In genomic region chr1:200708769-200709168, GRCh38 we compare ENCODE assay signal across 21 cellular contexts. TPM values are rescaled to one million over a fixed set of nuclear protein-coding genes. Genes with fewer than 3 reads are reported as not detected.
A peak's percentile ranks its signal among the peaks of the same experiment; 100 is the strongest.
DNase-seq lines count a peak whose midpoint lies in the region; ATAC-seq and TF ChIP-seq lines count a peak whose summit lies in the region.
"Had no signal": no experiment of that assay in that cellular context is flagged by ENCODE, and none has a peak within 500 bp of the region (broad histone marks: within the 10 kb centered on the region; RNA-seq: fewer than 3 reads in every experiment).

No MANE protein-coding gene starts in this region.

- H3K4ac ChIP-seq in IMR-90 (ENCODE audit: low read depth, low read length): no peak overlapping the region

- in situ Hi-C loops in IMR-90 (cut with MboI; ENCODE audit: low sequenced_read_pairs): no loop called here

- H4K91ac ChIP-seq in IMR-90 (ENCODE audit: insufficient read depth, low read depth, low read length): no peak overlapping the region

- H4K20me1 ChIP-seq in IMR-90 (ENCODE audit: insufficient read depth, low read length) (no peaks in the 10 kb centered on the region), GM23338 (replicated peaks; ENCODE audit: insufficient read depth) (no peaks in the 10 kb centered on the region)

- intact Hi-C loops in IMR-90 (cut with micrococcal nuclease): no loop called here

- no peak overlapping the region for H3K23ac ChIP-seq in IMR-90 (ENCODE audit: low read depth, low read length)

- no peaks in the 10 kb centered on the region for H3K36me3 Mint-ChIP-seq in activated T-helper 17 cell treated with anti-CD3 and anti-CD28 coated beads, Interleukin-2, amount 50 U/mL, for 72 hours (ENCODE audit: low read depth)
- no peaks in the 10 kb centered on the region for H3K36me3 Mint-ChIP-seq in GM23338 (ENCODE audit: low read depth)
- H3K36me3 Mint-ChIP-seq: CD4-positive, CD25-positive, alpha-beta regulatory T cell; natural killer cell; stimulated activated memory B cell treated with anti-CD40 and anti-IgM and Interleukin-4, amounts not matched to agents 10 μg/mL and 1 μg/mL and 100 μg/mL, for 72 hours had no signal

- no peak overlapping the region for H3K4me2 ChIP-seq in IMR-90 (ENCODE audit: low read depth, low read length)
- no peak overlapping the region for H3K4me2 ChIP-seq in GM23338

- ATAC-seq in IMR-90 (ENCODE audit: low read depth) (peak; percentile 83), GM23338 (no peak), HG03432 (IDR thresholded peaks at IDR 0.05; ENCODE audit: unreplicated experiment) (no peak)
- peak; percentile 24 for ATAC-seq in activated T-helper 17 cell treated with anti-CD3 and anti-CD28 coated beads, Interleukin-2, amount 50 U/mL, for 72 hours (replicated peaks)
- ATAC-seq: GM12878; left colon; natural killer cell; stimulated activated memory B cell treated with anti-CD40 and anti-IgM and Interleukin-4, amounts not matched to agents 10 μg/mL and 1 μg/mL and 100 μg/mL, for 72 hours had no signal

- TF ChIP-seq RAD21 in IMR-90 (IDR thresholded peaks at IDR 0.05; ENCODE audit: low read length): no peak

- H2AFZ ChIP-seq in IMR-90 (replicated peaks; ENCODE audit: low read length, poor library complexity): no peak overlapping the region
- no peak overlapping the region for H2AFZ ChIP-seq in GM23338

- no peaks in the 10 kb centered on the region for H3K79me2 ChIP-seq in GM23338 (replicated peaks; ENCODE audit: insufficient read depth)

- H3F3A ChIP-seq in GM23338 (replicated peaks; ENCODE audit: low read depth): no peaks in the 10 kb centered on the region

- H3K9me3 Mint-ChIP-seq in activated T-helper 17 cell treated with anti-CD3 and anti-CD28 coated beads, Interleukin-2, amount 50 U/mL, for 72 hours: no peaks in the 10 kb centered on the region
- H3K9me3 Mint-ChIP-seq in GM23338: no peaks in the 10 kb centered on the region
- H3K9me3 Mint-ChIP-seq: activated CD4-positive, alpha-beta T cell treated with anti-CD3 and anti-CD28 coated beads, Interleukin-2, amount 10 ng/mL, durations not matched to agents 7 days and 5 days; natural killer cell; stimulated activated memory B cell treated with anti-CD40 and anti-IgM and Interleukin-4, amounts not matched to agents 10 μg/mL and 1 μg/mL and 100 μg/mL, for 72 hours had no signal

- TF ChIP-seq CTCF in IMR-90 (conservative IDR thresholded peaks at IDR 0.05; ENCODE audit: low read depth, low read length) (no peak), GM23338 (conservative IDR thresholded peaks at IDR 0.05; ENCODE audit: low read depth in 2 of 2) (no peak)

- H3K9ac ChIP-seq in IMR-90 (ENCODE audit: low read depth, low read length): no peak overlapping the region

- H2AK5ac ChIP-seq in IMR-90 (ENCODE audit: low read depth, low read length): no peak overlapping the region

- H3K14ac ChIP-seq in IMR-90 (replicated peaks; ENCODE audit: low read depth, low read length): no peak overlapping the region

- H3K27me3 ChIP-seq in IMR-90 (ENCODE audit: control insufficient read depth, insufficient read depth, low read length) (no peaks in the 10 kb centered on the region), GM23338 (ENCODE audit: insufficient read depth) (no peaks in the 10 kb centered on the region)
- H3K27me3 ChIP-seq: breast epithelium had no signal

- no peak overlapping the region for H3K4me3 ChIP-seq in IMR-90 (ENCODE audit: insufficient read depth, low read depth, low read length)
- no peak overlapping the region for H3K4me3 ChIP-seq in GM23338
- H3K4me3 ChIP-seq: breast epithelium, GM12878 had no signal

- H4K8ac ChIP-seq in IMR-90 (ENCODE audit: low read depth in 2 of 2, low read length in 2 of 2): no peak overlapping the region

- no peak for TF ChIP-seq POLR2A in IMR-90 (IDR thresholded peaks at IDR 0.05; ENCODE audit: low read depth, low read length)

- CTCF ChIA-PET in IMR-90 (lab: Yijun Ruan, JAX): no interaction called here

- no peak overlapping the region for H4K5ac ChIP-seq in IMR-90 (ENCODE audit: low read depth, low read length)

- no peak overlapping the region for H2BK20ac ChIP-seq in IMR-90 (ENCODE audit: low read depth, low read length)

- BruUV-seq in IMR-90 (replicated peaks; lab: Mats Ljungman, UMichigan): no TSS peak

- H2BK5ac ChIP-seq in IMR-90 (ENCODE audit: low read depth, low read length, poor library complexity, severe bottlenecking): no peak overlapping the region

- no peak overlapping the region for H3K4me3 Mint-ChIP-seq in activated T-helper 17 cell treated with anti-CD3 and anti-CD28 coated beads, Interleukin-2, amount 50 U/mL, for 72 hours
- H3K4me3 Mint-ChIP-seq in GM23338: no peak overlapping the region
- H3K4me3 Mint-ChIP-seq: activated CD4-positive, alpha-beta T cell treated with anti-CD3 and anti-CD28 coated beads, Interleukin-2, amount 10 ng/mL, durations not matched to agents 7 days and 5 days; CD4-positive, CD25-positive, alpha-beta regulatory T cell; natural killer cell; stimulated activated memory B cell treated with anti-CD40 and anti-IgM and Interleukin-4, amounts not matched to agents 10 μg/mL and 1 μg/mL and 100 μg/mL, for 72 hours had no signal

- H3K36me3 ChIP-seq in IMR-90 (ENCODE audit: control insufficient read depth, insufficient read depth, low read length): no peaks in the 10 kb centered on the region
- H3K36me3 ChIP-seq in GM23338 (ENCODE audit: insufficient read depth): no peaks in the 10 kb centered on the region
- H3K36me3 ChIP-seq: breast epithelium had no signal

- POLR2A ChIA-PET in IMR-90 (lab: Charles Lee; ENCODE audit: unreplicated experiment): interaction anchor here (0.6 kb wide), 1 partner anchor 57 kb away, joined by 8 read pairs; no protein-coding TSS in a partner anchor

- H3K9me2 ChIP-seq in GM23338 (ENCODE audit: insufficient read depth): no peaks in the 10 kb centered on the region

- H3K4me1 ChIP-seq in IMR-90 (ENCODE audit: control insufficient read depth, insufficient read depth, low read length): no peaks in the 10 kb centered on the region
- H3K4me1 ChIP-seq in GM23338 (ENCODE audit: insufficient read depth): no peaks in the 10 kb centered on the region
- H3K4me1 ChIP-seq: breast epithelium had no signal

- peak; percentile 20 for DNase-seq in AG08395 (ENCODE audit: low spot score)
- peak; percentile 60 for DNase-seq in IMR-90
- DNase-seq in iris pigment epithelial cell (ENCODE audit: low read depth): peak; percentile 49
- DNase-seq in GM23338 (ENCODE audit: low spot score): no peak
- DNase-seq in SIG-M5 treated with dmso at 0.1 percent for 504 hours (lab: John Stamatoyannopoulos, UW; ENCODE audit: unreplicated experiment): no peak
- DNase-seq in activated CD4-positive, alpha-beta T cell treated with anti-CD3 and anti-CD28 coated beads for 48 hours: no peak
- DNase-seq: activated CD4-positive, alpha-beta T cell treated with anti-CD3 and anti-CD28 coated beads, Interleukin-2, amount 10 ng/mL, durations not matched to agents 7 days and 5 days; activated CD8-positive, alpha-beta memory T cell treated with anti-CD3 and anti-CD28 coated beads, Interleukin-2, amount 50 U/mL, for 4 hours; activated effector memory CD4-positive, alpha-beta T cell treated with Interleukin-2 at 50 U/mL for 16 hours; CD4-positive, CD25-positive, alpha-beta regulatory T cell; DMS 273 treated with DMSO at 0.1 percent for 48 hours; foreskin melanocyte; left colon; natural killer cell; NCI-H1105 treated with DMSO at 0.1 percent for 48 hours; NCI-H2081 treated with DMSO at 0.1 percent for 48 hours had no signal

- H2BK120ac ChIP-seq in IMR-90 (ENCODE audit: low read depth, low read length): no peak overlapping the region

- no peak overlapping the region for H2AK9ac ChIP-seq in IMR-90 (replicated peaks; ENCODE audit: low read depth, low read length, poor library complexity)

- no peak overlapping the region for H3K27ac Mint-ChIP-seq in activated T-helper 17 cell treated with anti-CD3 and anti-CD28 coated beads, Interleukin-2, amount 50 U/mL, for 72 hours
- H3K27ac Mint-ChIP-seq in GM23338: no peak overlapping the region
- H3K27ac Mint-ChIP-seq: activated CD4-positive, alpha-beta T cell treated with anti-CD3 and anti-CD28 coated beads, Interleukin-2, amount 10 ng/mL, durations not matched to agents 7 days and 5 days; CD4-positive, CD25-positive, alpha-beta regulatory T cell; natural killer cell; stimulated activated memory B cell treated with anti-CD40 and anti-IgM and Interleukin-4, amounts not matched to agents 10 μg/mL and 1 μg/mL and 100 μg/mL, for 72 hours had no signal

- H3K9me1 ChIP-seq in IMR-90 (ENCODE audit: insufficient read depth, low read length): peaks cover 3% of the 10 kb centered on the region; the same call in 1 of the 2 replicates

- no peak overlapping the region for H2BK15ac ChIP-seq in IMR-90 (ENCODE audit: low read depth, low read length)

- no peaks in the 10 kb centered on the region for H3K4me1 Mint-ChIP-seq in activated T-helper 17 cell treated with anti-CD3 and anti-CD28 coated beads, Interleukin-2, amount 50 U/mL, for 72 hours
- H3K4me1 Mint-ChIP-seq in GM23338: no peaks in the 10 kb centered on the region
- H3K4me1 Mint-ChIP-seq: activated CD4-positive, alpha-beta T cell treated with anti-CD3 and anti-CD28 coated beads, Interleukin-2, amount 10 ng/mL, durations not matched to agents 7 days and 5 days; CD4-positive, CD25-positive, alpha-beta regulatory T cell; stimulated activated memory B cell treated with anti-CD40 and anti-IgM and Interleukin-4, amounts not matched to agents 10 μg/mL and 1 μg/mL and 100 μg/mL, for 72 hours had no signal

- dilution Hi-C loops in IMR-90 (cut with HindIII; ENCODE audit: low sequenced_read_pairs, unreplicated experiment): no loop called here

- H3K27ac ChIP-seq in IMR-90 (ENCODE audit: insufficient read depth, low read length): no peak overlapping the region
- H3K27ac ChIP-seq in GM23338 (ENCODE audit: low read depth): no peak overlapping the region
- H3K27ac ChIP-seq: breast epithelium had no signal

- no peaks in the 10 kb centered on the region for H3K9me3 ChIP-seq in IMR-90 (ENCODE audit: control insufficient read depth, insufficient read depth, low read length)
- H3K9me3 ChIP-seq: breast epithelium had no signal

- no peaks in the 10 kb centered on the region for H3K79me1 ChIP-seq in IMR-90 (ENCODE audit: low read depth in 1 of 2, low read length in 2 of 2)

- no CpG with 5 or more reads among the region's 1 CpG for WGBS in IMR-90 (ENCODE audit: extremely low coverage in 2 of 2, insufficient read length in 1 of 2), 2 experiments

- H3K56ac ChIP-seq in IMR-90 (ENCODE audit: extremely low read depth, insufficient read depth, low read length): no peak overlapping the region

- peaks cover 3% of the 10 kb centered on the region for H3K27me3 Mint-ChIP-seq in activated T-helper 17 cell treated with anti-CD3 and anti-CD28 coated beads, Interleukin-2, amount 50 U/mL, for 72 hours
- peaks cover 3% of the 10 kb centered on the region for H3K27me3 Mint-ChIP-seq in GM23338 (ENCODE audit: insufficient read depth, low read depth, poor library complexity)
- H3K27me3 Mint-ChIP-seq: activated CD4-positive, alpha-beta T cell treated with anti-CD3 and anti-CD28 coated beads, Interleukin-2, amount 10 ng/mL, durations not matched to agents 7 days and 5 days; stimulated activated memory B cell treated with anti-CD40 and anti-IgM and Interleukin-4, amounts not matched to agents 10 μg/mL and 1 μg/mL and 100 μg/mL, for 72 hours had no signal

- no peak overlapping the region for H3K18ac ChIP-seq in IMR-90 (ENCODE audit: low read depth, low read length)

RNA-seq across cellular contexts. Expression of gene CAMSAP2, which starts 29.9 kb away (rescaled TPM):
- total RNA-seq in IMR-90 (2012; rRNA removed): 29.4 and 43.0 TPM in 2 replicates
- polyA plus RNA-seq in IMR-90 (2012; rRNA removed): 6.9 and 8.3 TPM in 2 replicates
- polyA plus RNA-seq in IMR-90 (2012; cell fraction: cytosol; rRNA removed): 0.97 and 1.1 TPM in 2 replicates
- polyA plus RNA-seq in IMR-90 (2012; cell fraction: nucleus; rRNA removed; ENCODE audit: low replicate concordance): 0.85 and 10.6 TPM in 2 replicates
- total RNA-seq in activated T-helper 17 cell treated with anti-CD3 and anti-CD28 coated beads, Interleukin-2, amount 50 U/mL, for 72 hours: 1 to 10 TPM; 3.4 to 5.3 TPM
- 21.3 and 39.1 TPM in 2 replicates for total RNA-seq in GM23338 (2014; rRNA removed; shearing (Covaris generic))
- polyA plus RNA-seq in GM23338 (2016; fragmentation: Nextera tagmentation; extraction: Ambion mirVana): 8.2 and 9.1 TPM in 2 replicates

RNA-seq across cellular contexts. Expression of gene DDX59, which starts 39.1 kb away (rescaled TPM):
- total RNA-seq in IMR-90 (2012; rRNA removed): 9.1 and 11.1 TPM in 2 replicates
- 6.8 and 8.6 TPM in 2 replicates for polyA plus RNA-seq in IMR-90 (2012; rRNA removed)
- polyA plus RNA-seq in IMR-90 (2012; cell fraction: cytosol; rRNA removed): 2.1 and 3.2 TPM in 2 replicates
- 1.5 and 10.5 TPM in 2 replicates for polyA plus RNA-seq in IMR-90 (2012; cell fraction: nucleus; rRNA removed; ENCODE audit: low replicate concordance)
- 10 to 100 TPM; 23.6 to 31.9 TPM for total RNA-seq in activated T-helper 17 cell treated with anti-CD3 and anti-CD28 coated beads, Interleukin-2, amount 50 U/mL, for 72 hours
- 15.3 and 15.7 TPM in 2 replicates for total RNA-seq in GM23338 (2014; rRNA removed; shearing (Covaris generic))
- polyA plus RNA-seq in GM23338 (2016; fragmentation: Nextera tagmentation; extraction: Ambion mirVana): 12.9 and 14.7 TPM in 2 replicates

Comparison
In these comparisons a context has a peak if more than half of its experiments do, and no peak if none do; other contexts are left out.
1. DNase-seq: peak in AG08395 (single experiment), IMR-90 (single experiment) and iris pigment epithelial cell (single experiment); none in GM23338 (single experiment), SIG-M5 treated with dmso at 0.1 percent for 504 hours (single experiment) and activated CD4-positive, alpha-beta T cell treated with anti-CD3 and anti-CD28 coated beads for 48 hours (single experiment).
2. ATAC-seq: peak in IMR-90 (single experiment) and activated T-helper 17 cell treated with anti-CD3 and anti-CD28 coated beads, Interleukin-2, amount 50 U/mL, for 72 hours (single experiment); none in GM23338 (single experiment) and HG03432 (single experiment).